In the genomic region with DNA sequence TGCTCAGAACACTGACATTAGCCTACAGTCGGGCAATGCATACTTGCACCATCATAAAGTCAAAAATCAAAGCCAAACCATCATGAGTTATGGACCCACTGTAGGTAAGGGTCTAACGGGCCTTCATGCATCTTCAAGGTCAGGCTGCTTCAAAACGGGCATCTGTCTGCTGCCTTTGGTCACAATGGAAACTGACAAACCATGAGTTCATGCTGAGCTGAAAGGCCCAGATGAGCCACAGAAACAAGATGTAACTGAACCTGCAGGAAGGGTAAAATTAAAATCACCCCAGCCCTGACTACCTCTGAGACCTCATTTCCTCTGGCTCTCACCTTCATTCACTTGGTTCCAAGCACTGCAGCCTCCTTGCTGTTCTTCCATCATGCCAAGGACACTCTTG, we compare ENCODE assay signal across 24 cellular contexts.
"Had no signal": no experiment of that assay in that cellular context is flagged by ENCODE, and none has a peak within 500 bp of the region (broad histone marks: within the 10 kb centered on the region; RNA-seq: fewer than 3 reads in every experiment).

No MANE protein-coding gene starts in this region.

- H3K4me3 ChIP-seq: MG63, SJSA1 had no signal

- H3K27ac Mint-ChIP-seq: activated naive CD4-positive, alpha-beta T cell treated with anti-CD3 and anti-CD28 coated beads, Interleukin-2, amount 50 U/mL, for 72 hours; activated naive CD8-positive, alpha-beta T cell treated with anti-CD3 and anti-CD28 coated beads, Interleukin-2, amount 50 U/mL, for 24 hours; WTC11 had no signal

- H3K36me3 ChIP-seq: brain microvascular endothelial cell, MG63, SJSA1 had no signal

- DNase-seq: activated CD4-positive, alpha-beta T cell treated with anti-CD3 and anti-CD28 coated beads for 48 hours; activated CD4-positive, alpha-beta T cell treated with anti-CD3 and anti-CD28 coated beads, Interleukin-2, amount 50 U/mL, for 4 hours; activated CD4-positive, CD25-positive, alpha-beta regulatory T cell treated with anti-CD3 and anti-CD28 coated beads, Interleukin-2, amount 50 U/mL, for 72 hours; activated effector memory CD4-positive, alpha-beta T cell treated with anti-CD3 and anti-CD28 coated beads, Interleukin-2, amount 50 U/mL, for 16 hours; activated naive CD4-positive, alpha-beta T cell treated with Interleukin-2 at 50 U/mL for 16 hours; activated naive CD8-positive, alpha-beta T cell treated with anti-CD3 and anti-CD28 coated beads, Interleukin-2, amount 50 U/mL, for 24 hours; activated T-cell treated with anti-CD3 and anti-CD28 coated beads, Interleukin-2, amount 50 U/mL, for 4 hours; amniotic stem cell; NCI-H1105; NCI-H1436; NCI-H1694 treated with DMSO at 0.1 percent for 48 hours; NCI-H2029 treated with DMSO at 0.1 percent for 48 hours; NCI-H345; NCI-H510A; NCI-H526 treated with DMSO at 0.1 percent for 48 hours; NK-92 treated with Interleukin-12 subunit alpha and Interleukin-12 subunit beta, amount 100 ng/mL, for 24 hours; SHP77 had no signal

- H3K9me3 Mint-ChIP-seq: activated naive CD4-positive, alpha-beta T cell treated with anti-CD3 and anti-CD28 coated beads, Interleukin-2, amount 50 U/mL, for 72 hours; activated naive CD8-positive, alpha-beta T cell treated with anti-CD3 and anti-CD28 coated beads, Interleukin-2, amount 50 U/mL, for 24 hours; activated T-cell treated with anti-CD3 and anti-CD28 coated beads, Interleukin-2, amount 50 U/mL, for 4 hours; WTC11 had no signal

- H3K4me3 Mint-ChIP-seq: activated naive CD8-positive, alpha-beta T cell treated with anti-CD3 and anti-CD28 coated beads, Interleukin-2, amount 50 U/mL, for 24 hours; activated T-cell treated with anti-CD3 and anti-CD28 coated beads, Interleukin-2, amount 50 U/mL, for 4 hours; WTC11 had no signal

- H3K27me3 Mint-ChIP-seq: activated naive CD8-positive, alpha-beta T cell treated with anti-CD3 and anti-CD28 coated beads, Interleukin-2, amount 50 U/mL, for 24 hours had no signal

- H3K9me3 ChIP-seq: MG63, SJSA1 had no signal

- H3K27ac ChIP-seq: RWPE1, SJSA1 had no signal

- H3K36me3 Mint-ChIP-seq: activated naive CD4-positive, alpha-beta T cell treated with anti-CD3 and anti-CD28 coated beads, Interleukin-2, amount 50 U/mL, for 72 hours; WTC11 had no signal

- ATAC-seq: activated naive CD4-positive, alpha-beta T cell treated with anti-CD3 and anti-CD28 coated beads, Interleukin-2, amount 50 U/mL, for 72 hours; activated naive CD8-positive, alpha-beta T cell treated with anti-CD3 and anti-CD28 coated beads, Interleukin-2, amount 50 U/mL, for 24 hours; activated T-cell treated with anti-CD3 and anti-CD28 coated beads, Interleukin-2, amount 50 U/mL, for 4 hours; Panc1 had no signal

- H3K27me3 ChIP-seq: brain microvascular endothelial cell, MG63, SJSA1 had no signal
